ENCODE assay signal across 18 cellular contexts in the genomic region with DNA sequence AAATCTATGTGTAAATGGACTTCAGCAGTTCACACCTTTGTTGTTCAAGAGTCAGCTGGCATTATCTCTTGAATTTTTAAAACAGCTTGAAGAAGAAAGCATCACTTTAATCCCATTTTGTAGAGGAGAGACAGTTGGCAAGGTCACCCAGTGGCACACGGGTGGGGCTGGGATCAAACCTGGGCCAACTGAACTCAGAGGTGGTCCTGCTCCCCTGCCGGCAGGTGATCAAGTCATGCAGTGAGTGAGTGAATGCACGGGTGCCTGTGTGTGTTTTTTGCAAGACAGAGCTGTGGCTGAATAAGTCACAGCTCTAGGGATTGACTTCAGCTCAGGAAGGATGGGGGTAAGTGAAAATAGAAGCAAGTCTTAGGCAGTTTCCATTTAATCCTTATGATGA. TPM values are rescaled to one million over a fixed set of nuclear protein-coding genes. Genes with fewer than 3 reads are reported as not detected.
DNase-seq lines count a peak whose midpoint lies in the region; ATAC-seq and TF ChIP-seq lines count a peak whose summit lies in the region.
"Had no signal": no experiment of that assay in that cellular context is flagged by ENCODE, and none has a peak within 500 bp of the region (broad histone marks: within the 10 kb centered on the region; RNA-seq: fewer than 3 reads in every experiment).

No MANE protein-coding gene starts in this region.

- CTCF ChIA-PET in activated CD8-positive, alpha-beta T cell treated with anti-CD3 and anti-CD28 coated beads, Interleukin-2, amount 10 ng/mL, durations not matched to agents 7 days and 5 days (lab: Charles Lee), result interaction anchor here (0.7 to 6.5 kb wide), 9 partner anchors 9 to 174 kb away, joined by 3 to 54 read pairs (median 6); no protein-coding TSS in a partner anchor
- CTCF ChIA-PET in activated CD8-positive, alpha-beta T cell treated with anti-CD3 and anti-CD28 coated beads for 36 hours (lab: Charles Lee), result interaction anchor here (0.9 to 6.8 kb wide), 8 partner anchors 8 to 172 kb away, joined by 3 to 33 read pairs (median 4); no protein-coding TSS in a partner anchor

- H3K27ac Mint-ChIP-seq in activated CD8-positive, alpha-beta T cell treated with anti-CD3 and anti-CD28 coated beads, Interleukin-2, amount 10 ng/mL, durations not matched to agents 7 days and 5 days, result no peak overlapping the region
- no peak overlapping the region for H3K27ac Mint-ChIP-seq in activated CD8-positive, alpha-beta T cell treated with anti-CD3 and anti-CD28 coated beads for 36 hours

- no peak for ATAC-seq in activated CD8-positive, alpha-beta T cell treated with anti-CD3 and anti-CD28 coated beads, Interleukin-2, amount 10 ng/mL, durations not matched to agents 7 days and 5 days
- ATAC-seq in activated CD8-positive, alpha-beta T cell treated with anti-CD3 and anti-CD28 coated beads for 36 hours, result no peak
- ATAC-seq in GM18858 (IDR thresholded peaks at IDR 0.05; ENCODE audit: unreplicated experiment), result no peak
- ATAC-seq: HepG2 had no signal

- peaks cover 7% of the 10 kb centered on the region for H3K4me1 Mint-ChIP-seq in activated CD8-positive, alpha-beta T cell treated with anti-CD3 and anti-CD28 coated beads, Interleukin-2, amount 10 ng/mL, durations not matched to agents 7 days and 5 days (ENCODE audit: low read depth)
- H3K4me1 Mint-ChIP-seq in activated CD8-positive, alpha-beta T cell treated with anti-CD3 and anti-CD28 coated beads for 36 hours (ENCODE audit: low read depth), result no peaks in the 10 kb centered on the region

- peak; percentile 7 for DNase-seq in activated CD8-positive, alpha-beta T cell treated with anti-CD3 and anti-CD28 coated beads, Interleukin-2, amount 10 ng/mL, durations not matched to agents 7 days and 5 days
- no peak for DNase-seq in activated CD8-positive, alpha-beta T cell treated with anti-CD3 and anti-CD28 coated beads for 36 hours
- DNase-seq in AG20443 (ENCODE audit: low spot score), result peak; percentile 2
- DNase-seq in GM13976 (ENCODE audit: low spot score), result peak; percentile 10
- peak; percentile 65 for DNase-seq in mesenteric fat pad (ENCODE audit: low spot score)
- no peak for DNase-seq in NCI-H82 (lab: John Stamatoyannopoulos, UW)
- DNase-seq: BE2C; C1 segment of cervical spinal cord; CD4-positive, CD25-positive, alpha-beta regulatory T cell; CD8-positive, alpha-beta memory T cell; COR-L47; GDM1; GM23248 had no signal

- no peaks in the 10 kb centered on the region for H3K9me3 Mint-ChIP-seq in activated CD8-positive, alpha-beta T cell treated with anti-CD3 and anti-CD28 coated beads, Interleukin-2, amount 10 ng/mL, durations not matched to agents 7 days and 5 days (ENCODE audit: insufficient read depth)
- no peaks in the 10 kb centered on the region for H3K9me3 Mint-ChIP-seq in activated CD8-positive, alpha-beta T cell treated with anti-CD3 and anti-CD28 coated beads for 36 hours
- H3K9me3 Mint-ChIP-seq: CD4-positive, CD25-positive, alpha-beta regulatory T cell; CD8-positive, alpha-beta memory T cell; IgD-negative memory B cell had no signal

- H3K36me3 Mint-ChIP-seq in activated CD8-positive, alpha-beta T cell treated with anti-CD3 and anti-CD28 coated beads, Interleukin-2, amount 10 ng/mL, durations not matched to agents 7 days and 5 days (ENCODE audit: low read depth), result no peaks in the 10 kb centered on the region
- no peaks in the 10 kb centered on the region for H3K36me3 Mint-ChIP-seq in activated CD8-positive, alpha-beta T cell treated with anti-CD3 and anti-CD28 coated beads for 36 hours (ENCODE audit: low read depth)
- H3K36me3 Mint-ChIP-seq: CD4-positive, CD25-positive, alpha-beta regulatory T cell; CD8-positive, alpha-beta memory T cell; IgD-negative memory B cell had no signal

- in situ Hi-C loops in GM13976 (cut with MboI; ENCODE audit: low sequenced_read_pairs, unreplicated experiment), result no loop called here

- POLR2A ChIA-PET in activated CD8-positive, alpha-beta T cell treated with anti-CD3 and anti-CD28 coated beads, Interleukin-2, amount 10 ng/mL, durations not matched to agents 7 days and 5 days (lab: Charles Lee), result no interaction called here
- POLR2A ChIA-PET in activated CD8-positive, alpha-beta T cell treated with anti-CD3 and anti-CD28 coated beads for 36 hours (lab: Charles Lee), result interaction anchor here (1.2 kb wide), 1 partner anchor 12 kb away, joined by 3 read pairs; no protein-coding TSS in a partner anchor

- intact Hi-C loops in activated CD8-positive, alpha-beta T cell treated with anti-CD3 and anti-CD28 coated beads for 36 hours (cut with micrococcal nuclease), result no loop called here

- no peak for TF ChIP-seq CTCF in activated CD8-positive, alpha-beta T cell treated with anti-CD3 and anti-CD28 coated beads for 36 hours (IDR thresholded peaks at IDR 0.05)
- no peak for TF ChIP-seq CTCF in GM13976 (IDR thresholded peaks at IDR 0.05; ENCODE audit: borderline replicate concordance, control extremely low read depth, extremely low read depth, insufficient read depth, missing control alignments)

- H3K27me3 Mint-ChIP-seq in activated CD8-positive, alpha-beta T cell treated with anti-CD3 and anti-CD28 coated beads, Interleukin-2, amount 10 ng/mL, durations not matched to agents 7 days and 5 days (ENCODE audit: low read depth), result peaks cover 22% of the 10 kb centered on the region
- H3K27me3 Mint-ChIP-seq in activated CD8-positive, alpha-beta T cell treated with anti-CD3 and anti-CD28 coated beads for 36 hours, result peaks cover 15% of the 10 kb centered on the region

- H3K4me3 Mint-ChIP-seq in activated CD8-positive, alpha-beta T cell treated with anti-CD3 and anti-CD28 coated beads, Interleukin-2, amount 10 ng/mL, durations not matched to agents 7 days and 5 days, result no peak overlapping the region
- no peak overlapping the region for H3K4me3 Mint-ChIP-seq in activated CD8-positive, alpha-beta T cell treated with anti-CD3 and anti-CD28 coated beads for 36 hours
- H3K4me3 Mint-ChIP-seq: CD4-positive, CD25-positive, alpha-beta regulatory T cell; CD8-positive, alpha-beta memory T cell; IgD-negative memory B cell had no signal

RNA-seq across cellular contexts. Expression of a gene that starts 9.5 kb away (rescaled TPM):
- total RNA-seq in activated CD8-positive, alpha-beta T cell treated with anti-CD3 and anti-CD28 coated beads, Interleukin-2, amount 10 ng/mL, durations not matched to agents 7 days and 5 days, result not detected
- not detected for total RNA-seq in activated CD8-positive, alpha-beta T cell treated with anti-CD3 and anti-CD28 coated beads for 36 hours
- total RNA-seq in mesenteric fat pad, result not detected
- total RNA-seq: A172; CD4-positive, CD25-positive, alpha-beta regulatory T cell; CD8-positive, alpha-beta memory T cell; GM23248; H4; HepG2 had no signal

Comparison
In these comparisons a context has a peak if more than half of its experiments do, and no peak if none do; other contexts are left out.
1. DNase-seq: peak in activated CD8-positive, alpha-beta T cell treated with anti-CD3 and anti-CD28 coated beads, Interleukin-2, amount 10 ng/mL, durations not matched to agents 7 days and 5 days (single experiment), AG20443 (single experiment), GM13976 (single experiment) and mesenteric fat pad (single experiment); none in activated CD8-positive, alpha-beta T cell treated with anti-CD3 and anti-CD28 coated beads for 36 hours (single experiment) and NCI-H82 (single experiment).